ENCODE assay signal across 9 cellular contexts in genomic region chr17:8164815-8165131, GRCh38. TPM values are rescaled to one million over a fixed set of nuclear protein-coding genes. Genes with fewer than 3 reads are reported as not detected.
DNase-seq lines count a peak whose midpoint lies in the region; ATAC-seq and TF ChIP-seq lines count a peak whose summit lies in the region.
"Had no signal": no experiment of that assay in that cellular context is flagged by ENCODE, and none has a peak within 500 bp of the region (broad histone marks: within the 10 kb centered on the region; RNA-seq: fewer than 3 reads in every experiment).

No MANE protein-coding gene starts in this region.

- H3K9me2 ChIP-seq in HCT116 (ENCODE audit: insufficient read depth) (no peaks in the 10 kb centered on the region), hepatocyte (replicated peaks; ENCODE audit: insufficient read depth) (no peaks in the 10 kb centered on the region)

- TF ChIP-seq CTCF in HCT116 (IDR thresholded peaks at IDR 0.05 in 2 of 3, conservative IDR thresholded peaks at IDR 0.05 in 1 of 3; ENCODE audit: borderline replicate concordance in 1 of 3, insufficient read depth in 1 of 3, low read depth in 2 of 3, low read length in 2 of 3) (no peak), hepatocyte (IDR thresholded peaks at IDR 0.05; ENCODE audit: poor library complexity) (no peak)

- H3K27me3 Mint-ChIP-seq in activated T-helper 1 cell treated with anti-CD3 and anti-CD28 coated beads, Interleukin-12 subunit alpha, Interleukin-12 subunit beta, Interleukin-2, Interleukin-4 antibody, amounts not matched to agents 30 ng/mL and 10 ng/mL and 1 ng/mL, durations not matched to agents 14 hours and 24 hours and 36 hours (ENCODE audit: insufficient read depth), result peaks cover 2% of the 10 kb centered on the region

- TF ChIP-seq POLR2A in HCT116 (IDR thresholded peaks at IDR 0.05; ENCODE audit: borderline replicate concordance, extremely low read depth, insufficient read depth, insufficient read length), result no peak

- peaks cover 51% of the 10 kb centered on the region for H3K4me1 Mint-ChIP-seq in activated T-helper 1 cell treated with anti-CD3 and anti-CD28 coated beads, Interleukin-12 subunit alpha, Interleukin-12 subunit beta, Interleukin-2, Interleukin-4 antibody, amounts not matched to agents 30 ng/mL and 10 ng/mL and 1 ng/mL, durations not matched to agents 14 hours and 24 hours and 36 hours (ENCODE audit: low read depth)

- H3K27me3 ChIP-seq in HCT116 (ENCODE audit: insufficient read depth, low read length) (no peaks in the 10 kb centered on the region), hepatocyte (no peaks in the 10 kb centered on the region), skeletal muscle tissue (ENCODE audit: control insufficient read depth in 3 of 3, insufficient read depth in 3 of 3, low read length in 3 of 3) (no peaks in the 10 kb centered on the region)

- POLR2A ChIA-PET in HCT116 (lab: Charles Lee), result interaction anchor here (1.8 kb wide), 1 partner anchor 9 kb away, joined by 28 read pairs; no protein-coding TSS in a partner anchor

- H3K27ac Mint-ChIP-seq in activated T-helper 1 cell treated with anti-CD3 and anti-CD28 coated beads, Interleukin-12 subunit alpha, Interleukin-12 subunit beta, Interleukin-2, Interleukin-4 antibody, amounts not matched to agents 30 ng/mL and 10 ng/mL and 1 ng/mL, durations not matched to agents 14 hours and 24 hours and 36 hours, result peak overlapping the region; percentile 99

- H3K36me3 Mint-ChIP-seq in activated T-helper 1 cell treated with anti-CD3 and anti-CD28 coated beads, Interleukin-12 subunit alpha, Interleukin-12 subunit beta, Interleukin-2, Interleukin-4 antibody, amounts not matched to agents 30 ng/mL and 10 ng/mL and 1 ng/mL, durations not matched to agents 14 hours and 24 hours and 36 hours (ENCODE audit: low read depth), result peaks cover 17% of the 10 kb centered on the region

- H3K4me2 ChIP-seq in HCT116 (ENCODE audit: low read length) (peak overlapping the region; percentile 99; the same call in 1 of the 2 replicates), hepatocyte (peak overlapping the region; percentile 97)

- TF ChIP-seq RAD21 in HCT116 (IDR thresholded peaks at IDR 0.05; ENCODE audit: low read depth), result no peak

- H3K36me3 ChIP-seq in HCT116 (ENCODE audit: control insufficient read depth in 1 of 2, insufficient read depth in 2 of 2, low read length in 2 of 2), result peaks cover 4 to 7% of the 10 kb centered on the region in 2 experiments; a peak in 3 of 4 replicates
- H3K36me3 ChIP-seq in hepatocyte (replicated peaks; ENCODE audit: insufficient read depth, low read depth), result no peaks in the 10 kb centered on the region
- peaks cover 17 to 20% (median 18%) of the 10 kb centered on the region in 3 donors for H3K36me3 ChIP-seq in skeletal muscle tissue (ENCODE audit: control insufficient read depth in 3 of 3, insufficient read depth in 3 of 3, low read length in 3 of 3)

- H3K4me3 ChIP-seq in HCT116 (replicated peaks in 1 of 2; ENCODE audit: low read depth in 1 of 2, low read length in 2 of 2) (peak overlapping the region in 1 of 2 experiments; percentile 15; a peak in 1 of 4 replicates), hepatocyte (no peak overlapping the region), skeletal muscle tissue (ENCODE audit: low read length in 3 of 3) (peak overlapping the region; percentile 15 to 77 (median 35))

- H3K79me2 ChIP-seq in HCT116 (ENCODE audit: insufficient read depth, low read length) (peaks cover 27% of the 10 kb centered on the region), hepatocyte (peaks cover 27% of the 10 kb centered on the region)

- H2AFZ ChIP-seq in HCT116 (ENCODE audit: low read depth, low read length, poor library complexity, severe bottlenecking) (peak overlapping the region; percentile 67), hepatocyte (no peak overlapping the region)

- no peak for ATAC-seq in HCT116
- ATAC-seq in HG03432 (IDR thresholded peaks at IDR 0.05; ENCODE audit: unreplicated experiment), result no peak

- H3K9ac ChIP-seq in HCT116 (ENCODE audit: low read length), result peak overlapping the region; percentile 100; the same call in 1 of the 2 replicates
- peak overlapping the region in 2 of 3 donors; percentile 84 to 99 for H3K9ac ChIP-seq in skeletal muscle tissue (ENCODE audit: low read depth in 1 of 3, low read length in 3 of 3)

- 79% methylated on average over 6 of the region's 6 CpGs for WGBS in hepatocyte (ENCODE audit: low lambda C conversion rate, missing lambda C conversion rate)

- H4K20me1 ChIP-seq in HCT116 (ENCODE audit: insufficient read depth) (no peaks in the 10 kb centered on the region), hepatocyte (ENCODE audit: insufficient read depth, poor library complexity, severe bottlenecking) (peaks cover 5% of the 10 kb centered on the region)

- RAD21 ChIA-PET in HCT116 (lab: Charles Lee; ENCODE audit: low non-redundant PET in 1 of 2, low total read pairs in 2 of 2, uncharacterized antibody in 2 of 2, unreplicated experiment in 2 of 2), result no interaction called here

- H3K4me3 Mint-ChIP-seq in activated T-helper 1 cell treated with anti-CD3 and anti-CD28 coated beads, Interleukin-12 subunit alpha, Interleukin-12 subunit beta, Interleukin-2, Interleukin-4 antibody, amounts not matched to agents 30 ng/mL and 10 ng/mL and 1 ng/mL, durations not matched to agents 14 hours and 24 hours and 36 hours, result peak overlapping the region; percentile 88

- no peaks in the 10 kb centered on the region for H3K9me3 Mint-ChIP-seq in activated T-helper 1 cell treated with anti-CD3 and anti-CD28 coated beads, Interleukin-12 subunit alpha, Interleukin-12 subunit beta, Interleukin-2, Interleukin-4 antibody, amounts not matched to agents 30 ng/mL and 10 ng/mL and 1 ng/mL, durations not matched to agents 14 hours and 24 hours and 36 hours

- H3K27ac ChIP-seq in HCT116 (ENCODE audit: low read depth, low read length) (peak overlapping the region; percentile 52), hepatocyte (peak overlapping the region; percentile 100), skeletal muscle tissue (ENCODE audit: low read depth, low read length) (peak overlapping the region; percentile 99)

- H3K9me3 ChIP-seq in HCT116 (ENCODE audit: control insufficient read depth in 1 of 2, insufficient read depth in 1 of 2, low read depth in 1 of 2, low read length in 2 of 2) (no peaks in the 10 kb centered on the region), hepatocyte (ENCODE audit: low read depth) (no peaks in the 10 kb centered on the region), skeletal muscle tissue (ENCODE audit: control insufficient read depth in 3 of 3, low read length in 3 of 3) (no peaks in the 10 kb centered on the region)

- H3K4me1 ChIP-seq in HCT116 (ENCODE audit: control insufficient read depth in 1 of 2, insufficient read depth in 2 of 2, low read length in 2 of 2) (peaks cover 33 to 45% of the 10 kb centered on the region in 2 experiments), hepatocyte (ENCODE audit: insufficient read depth) (peaks cover 25% of the 10 kb centered on the region), skeletal muscle tissue (ENCODE audit: control insufficient read depth in 3 of 3, insufficient read depth in 3 of 3, low read length in 3 of 3) (peaks cover 35 to 45% (median 39%) of the 10 kb centered on the region in 3 donors)

- intact Hi-C loops in HCT116 (cut with micrococcal nuclease), result no loop called here
- intact Hi-C loops in activated T-helper 1 cell treated with anti-CD3 and anti-CD28 coated beads, Interleukin-12 subunit alpha, Interleukin-12 subunit beta, Interleukin-2, Interleukin-4 antibody, amounts not matched to agents 30 ng/mL and 10 ng/mL and 1 ng/mL, durations not matched to agents 14 hours and 24 hours and 36 hours (cut with micrococcal nuclease), result loop anchor here (1.0 kb wide), 3 partner anchors 8 to 23 kb away; no protein-coding TSS in a partner anchor

- CTCF ChIA-PET in HCT116 (lab: Charles Lee), result no interaction called here

- DNase-seq in HCT116 (ENCODE audit: low read depth, low spot score), result no peak
- no peak for DNase-seq in activated T-helper 1 cell treated with anti-CD3 and anti-CD28 coated beads, Interleukin-12 subunit alpha, Interleukin-12 subunit beta, Interleukin-2, Interleukin-4 antibody, amounts not matched to agents 30 ng/mL and 10 ng/mL and 1 ng/mL, durations not matched to agents 14 hours and 24 hours and 36 hours (ENCODE audit: low spot score)
- DNase-seq in hepatocyte (ENCODE audit: low spot score), result no peak
- no peak for DNase-seq in NCI-H1417 (lab: John Stamatoyannopoulos, UW)
- no peak for DNase-seq in NCI-H526 treated with DMSO at 0.1 percent for 48 hours (lab: John Stamatoyannopoulos, UW)
- DNase-seq in islet precursor cell, result no peak

- BruUV-seq in HCT116 (replicated peaks; lab: Mats Ljungman, UMichigan), result no TSS peak

RNA-seq across cellular contexts. Expression of gene VAMP2, which starts 2.0 kb away (rescaled TPM):
- total RNA-seq in HCT116 (2021; ENCODE audit: unreplicated experiment) (35.9 TPM), hepatocyte (8.2 and 8.5 TPM in 2 replicates), skeletal muscle tissue (8.4 TPM)
- polyA plus RNA-seq in HCT116 (2012), result 44.1 and 53.0 TPM in 2 replicates
- total RNA-seq in activated T-helper 1 cell treated with anti-CD3 and anti-CD28 coated beads, Interleukin-12 subunit alpha, Interleukin-12 subunit beta, Interleukin-2, Interleukin-4 antibody, amounts not matched to agents 30 ng/mL and 10 ng/mL and 1 ng/mL, durations not matched to agents 14 hours and 24 hours and 36 hours, result 54.7 and 55.9 TPM in 2 replicates
- polyA plus RNA-seq in hepatocyte, result 44.6 and 85.7 TPM in 2 replicates

RNA-seq across cellular contexts. Expression of gene TMEM107, which starts 11.4 kb away (rescaled TPM):
- 30.1 TPM for total RNA-seq in HCT116 (2021; ENCODE audit: unreplicated experiment)
- 30.8 and 40.9 TPM in 2 replicates for polyA plus RNA-seq in HCT116 (2012)
- total RNA-seq in activated T-helper 1 cell treated with anti-CD3 and anti-CD28 coated beads, Interleukin-12 subunit alpha, Interleukin-12 subunit beta, Interleukin-2, Interleukin-4 antibody, amounts not matched to agents 30 ng/mL and 10 ng/mL and 1 ng/mL, durations not matched to agents 14 hours and 24 hours and 36 hours, result 19.3 and 20.8 TPM in 2 replicates
- 21.1 and 25.3 TPM in 2 replicates for total RNA-seq in hepatocyte
- 12.8 and 13.6 TPM in 2 replicates for polyA plus RNA-seq in hepatocyte
- total RNA-seq in skeletal muscle tissue, result 25.1 TPM

RNA-seq across cellular contexts. Expression of gene PER1, which starts 12.6 kb away (rescaled TPM):
- total RNA-seq in HCT116 (2021; ENCODE audit: unreplicated experiment) (87.6 TPM), hepatocyte (35.3 and 36.5 TPM in 2 replicates), skeletal muscle tissue (37.1 TPM)
- 102 and 166 TPM in 2 replicates for polyA plus RNA-seq in HCT116 (2012)
- 36.9 and 37.4 TPM in 2 replicates for total RNA-seq in activated T-helper 1 cell treated with anti-CD3 and anti-CD28 coated beads, Interleukin-12 subunit alpha, Interleukin-12 subunit beta, Interleukin-2, Interleukin-4 antibody, amounts not matched to agents 30 ng/mL and 10 ng/mL and 1 ng/mL, durations not matched to agents 14 hours and 24 hours and 36 hours
- 107 and 143 TPM in 2 replicates for polyA plus RNA-seq in hepatocyte

RNA-seq across cellular contexts. Expression of gene BORCS6, which starts 25.2 kb away (rescaled TPM):
- total RNA-seq in HCT116 (2021; ENCODE audit: unreplicated experiment) (6.4 TPM), hepatocyte (9.4 and 10.7 TPM in 2 replicates), skeletal muscle tissue (4.7 TPM)
- 4.7 and 5.4 TPM in 2 replicates for polyA plus RNA-seq in HCT116 (2012)
- total RNA-seq in activated T-helper 1 cell treated with anti-CD3 and anti-CD28 coated beads, Interleukin-12 subunit alpha, Interleukin-12 subunit beta, Interleukin-2, Interleukin-4 antibody, amounts not matched to agents 30 ng/mL and 10 ng/mL and 1 ng/mL, durations not matched to agents 14 hours and 24 hours and 36 hours, result 6.3 and 6.7 TPM in 2 replicates
- 7.7 and 10.2 TPM in 2 replicates for polyA plus RNA-seq in hepatocyte

RNA-seq across cellular contexts. Expression of gene HES7, which starts 40.9 kb away (rescaled TPM):
- total RNA-seq in HCT116 (2021; ENCODE audit: unreplicated experiment), result 0.61 TPM
- 0.10 and 0.12 TPM in 2 replicates for polyA plus RNA-seq in HCT116 (2012)
- 0.88 and 1.8 TPM in 2 replicates for total RNA-seq in activated T-helper 1 cell treated with anti-CD3 and anti-CD28 coated beads, Interleukin-12 subunit alpha, Interleukin-12 subunit beta, Interleukin-2, Interleukin-4 antibody, amounts not matched to agents 30 ng/mL and 10 ng/mL and 1 ng/mL, durations not matched to agents 14 hours and 24 hours and 36 hours
- not detected in 2 replicates for total RNA-seq in hepatocyte
- polyA plus RNA-seq in hepatocyte, result not detected in 2 replicates
- total RNA-seq in skeletal muscle tissue, result under 0.01 TPM
- total RNA-seq: lower leg skin had no signal
